8 cellular contexts compared by ENCODE assay signal in genomic region chr10:79779310-79779938, GRCh38. TPM values are rescaled to one million over a fixed set of nuclear protein-coding genes. Genes with fewer than 3 reads are reported as not detected.
DNase-seq lines count a peak whose midpoint lies in the region; TF ChIP-seq lines count a peak whose summit lies in the region.
"Not testable (repeated sequence)": the region's sequence is repeated elsewhere in the genome, so short reads cannot be mapped to it uniquely, and the experiment has no call there.

No MANE protein-coding gene starts in this region.

- not testable (repeated sequence) for H2AFZ ChIP-seq in osteoblast (ENCODE audit: low read length)

- not testable (repeated sequence) for H3K79me2 ChIP-seq in osteoblast (ENCODE audit: insufficient read depth, low read length)

- H3K36me3 ChIP-seq in adipocyte (ENCODE audit: control insufficient read depth, insufficient read depth, low read length, severe bottlenecking); osteoblast (ENCODE audit: insufficient read depth, low read length): not testable (repeated sequence)

- TF ChIP-seq CTCF in osteoblast (IDR thresholded peaks at IDR 0.05; ENCODE audit: extremely low read depth, low read depth, low read length): peak; percentile 56

- H3K9me3 ChIP-seq in adipocyte (ENCODE audit: control insufficient read depth, low read length); osteoblast (ENCODE audit: low read depth, low read length): not testable (repeated sequence)

- not testable (repeated sequence) for H3K27ac ChIP-seq in osteoblast (ENCODE audit: low read depth, low read length)

- not testable (repeated sequence) for H4K20me1 ChIP-seq in osteoblast (ENCODE audit: insufficient read depth, low read length)

- not testable (repeated sequence) for H3K27me3 ChIP-seq in adipocyte (replicated peaks; ENCODE audit: control insufficient read depth, insufficient read depth, low read length); osteoblast (ENCODE audit: insufficient read depth, low read length)

- not testable (repeated sequence) for H3K4me1 ChIP-seq in adipocyte (ENCODE audit: control insufficient read depth, insufficient read depth, low read length); osteoblast (ENCODE audit: insufficient read depth, low read length)

- intact Hi-C loops in head of caudate nucleus (cut with DNase I): not testable (repeated sequence)

- H3K4me3 ChIP-seq in adipocyte (ENCODE audit: low read length); osteoblast (ENCODE audit: insufficient read depth, low read length): not testable (repeated sequence)

- peak; percentile 55 for DNase-seq in EL
- peak; percentile 7 for DNase-seq in H4 (ENCODE audit: low spot score)
- peak; percentile 66 to 69 for DNase-seq in Kasumi-1 (lab: John Stamatoyannopoulos, UW)
- DNase-seq in T-helper 9 cell: peak; percentile 36
- peak; percentile 89 for DNase-seq in adipocyte (ENCODE audit: low read depth)
- DNase-seq in head of caudate nucleus: peak; percentile 7 to 89 (median 68)
- DNase-seq in osteoblast (ENCODE audit: insufficient read length, low spot score, missing footprints): not testable (repeated sequence)
- DNase-seq in stimulated activated naive CD4-positive, alpha-beta T cell treated with Interleukin-2 at 50 U/mL for 16 hours (lab: John Stamatoyannopoulos, UW): peak; percentile 46

- peak overlapping the region; percentile 36 for H3K4me2 ChIP-seq in osteoblast (ENCODE audit: insufficient read depth, low read length)

- not testable (repeated sequence) for H3K9ac ChIP-seq in adipocyte (ENCODE audit: low read length)

RNA-seq across cellular contexts. Expression of gene NUTM2E, which starts 47.1 kb away (rescaled TPM):
- not detected in 2 replicates for total RNA-seq in H4 (2014; rRNA removed; shearing (Covaris generic))
- not detected in 2 replicates for total RNA-seq in osteoblast
